In the genomic region with DNA sequence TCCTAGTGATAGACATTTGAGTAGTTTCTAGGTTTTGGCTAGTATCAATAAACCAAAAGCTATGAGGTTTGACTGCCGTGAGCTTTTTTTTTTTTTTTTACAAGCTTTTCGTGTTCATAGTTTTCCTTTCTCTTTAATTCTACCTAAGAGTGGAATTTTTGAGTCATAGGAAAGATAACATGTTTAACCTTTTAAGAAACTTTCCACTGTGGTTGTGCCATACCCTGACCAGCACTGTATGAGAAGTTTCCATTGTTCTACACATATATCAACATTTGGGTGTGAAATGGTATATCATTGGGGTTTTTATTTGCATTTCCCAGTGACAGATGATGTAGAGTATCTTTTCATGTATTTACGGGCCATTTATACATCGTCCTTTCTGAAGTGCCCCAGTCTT, we compare ENCODE assay signal across 9 cellular contexts. TPM values are rescaled to one million over a fixed set of nuclear protein-coding genes. Genes with fewer than 3 reads are reported as not detected.
A peak's percentile ranks its signal among the peaks of the same experiment; 100 is the strongest.
DNase-seq lines count a peak whose midpoint lies in the region; ATAC-seq and TF ChIP-seq lines count a peak whose summit lies in the region.
"Had no signal": no experiment of that assay in that cellular context is flagged by ENCODE, and none has a peak within 500 bp of the region (broad histone marks: within the 10 kb centered on the region; RNA-seq: fewer than 3 reads in every experiment).

No MANE protein-coding gene starts in this region.

- H3K27ac ChIP-seq in smooth muscle cell (ENCODE audit: low read depth) (no peak overlapping the region), neural progenitor cell (no peak overlapping the region)
- H3K27ac ChIP-seq: KMS-11 had no signal

- 45% methylated on average over 4 of the region's 4 CpGs for WGBS in smooth muscle cell (ENCODE audit: low lambda C conversion rate)

- H3F3A ChIP-seq in smooth muscle cell (ENCODE audit: low read depth) (peaks cover 17% of the 10 kb centered on the region), neural progenitor cell (ENCODE audit: low read depth) (no peaks in the 10 kb centered on the region)

- peaks cover 69% of the 10 kb centered on the region for H4K20me1 ChIP-seq in smooth muscle cell (ENCODE audit: low read depth)
- H4K20me1 ChIP-seq in neural progenitor cell (ENCODE audit: low read depth): no peaks in the 10 kb centered on the region

- peaks cover 61% of the 10 kb centered on the region for H3K36me3 Mint-ChIP-seq in activated CD4-positive, alpha-beta T cell treated with anti-CD3 and anti-CD28 coated beads for 36 hours (ENCODE audit: low read depth)
- H3K36me3 Mint-ChIP-seq in activated CD8-positive, alpha-beta T cell treated with anti-CD3 and anti-CD28 coated beads, Interleukin-2, amount 10 ng/mL, durations not matched to agents 7 days and 5 days (ENCODE audit: low read depth): peaks cover 44% of the 10 kb centered on the region
- peaks cover 19% of the 10 kb centered on the region for H3K36me3 Mint-ChIP-seq in neural progenitor cell

- H3K36me3 ChIP-seq in smooth muscle cell (ENCODE audit: low read depth) (peaks cover 7% of the 10 kb centered on the region), neural progenitor cell (peaks cover 7% of the 10 kb centered on the region)

- no peaks in the 10 kb centered on the region for H3K27me3 Mint-ChIP-seq in activated CD4-positive, alpha-beta T cell treated with anti-CD3 and anti-CD28 coated beads for 36 hours
- no peaks in the 10 kb centered on the region for H3K27me3 Mint-ChIP-seq in activated CD8-positive, alpha-beta T cell treated with anti-CD3 and anti-CD28 coated beads, Interleukin-2, amount 10 ng/mL, durations not matched to agents 7 days and 5 days (ENCODE audit: low read depth)
- no peaks in the 10 kb centered on the region for H3K27me3 Mint-ChIP-seq in neural progenitor cell (ENCODE audit: insufficient read depth, low read depth)

- H3K79me2 ChIP-seq in smooth muscle cell (ENCODE audit: low read depth): peaks cover 2% of the 10 kb centered on the region
- H3K79me2 ChIP-seq in neural progenitor cell (ENCODE audit: low read depth): no peaks in the 10 kb centered on the region

- H3K4me2 ChIP-seq in smooth muscle cell: no peak overlapping the region
- H3K4me2 ChIP-seq in neural progenitor cell: no peak overlapping the region
- H3K4me2 ChIP-seq: KMS-11 had no signal

- peak; percentile 71 for DNase-seq in activated CD4-positive, alpha-beta T cell treated with anti-CD3 and anti-CD28 coated beads for 36 hours
- no peak for DNase-seq in activated CD4-positive, alpha-beta T cell treated with anti-CD3 and anti-CD28 coated beads for 1 hour
- peak; percentile 55 for DNase-seq in activated CD8-positive, alpha-beta T cell treated with anti-CD3 and anti-CD28 coated beads, Interleukin-2, amount 10 ng/mL, durations not matched to agents 7 days and 5 days
- DNase-seq in pulmonary artery endothelial cell (ENCODE audit: low read depth, low spot score) (peak; percentile 41), smooth muscle cell (lab: John Stamatoyannopoulos, UW; ENCODE audit: unreplicated experiment) (no peak), neural progenitor cell (ENCODE audit: low spot score) (no peak)

- H3K9me3 Mint-ChIP-seq in activated CD4-positive, alpha-beta T cell treated with anti-CD3 and anti-CD28 coated beads for 36 hours (ENCODE audit: low read depth): no peaks in the 10 kb centered on the region
- no peaks in the 10 kb centered on the region for H3K9me3 Mint-ChIP-seq in activated CD8-positive, alpha-beta T cell treated with anti-CD3 and anti-CD28 coated beads, Interleukin-2, amount 10 ng/mL, durations not matched to agents 7 days and 5 days (ENCODE audit: insufficient read depth)
- H3K9me3 Mint-ChIP-seq in neural progenitor cell: peaks cover 14% of the 10 kb centered on the region

- H3K4me3 Mint-ChIP-seq in activated CD4-positive, alpha-beta T cell treated with anti-CD3 and anti-CD28 coated beads for 36 hours: peak overlapping the region; percentile 53
- peak overlapping the region; percentile 66 for H3K4me3 Mint-ChIP-seq in activated CD8-positive, alpha-beta T cell treated with anti-CD3 and anti-CD28 coated beads, Interleukin-2, amount 10 ng/mL, durations not matched to agents 7 days and 5 days
- no peak overlapping the region for H3K4me3 Mint-ChIP-seq in neural progenitor cell

- H3K9me3 ChIP-seq in smooth muscle cell (replicated peaks; ENCODE audit: low read depth) (no peaks in the 10 kb centered on the region), neural progenitor cell (ENCODE audit: low read depth) (no peaks in the 10 kb centered on the region)

- POLR2A ChIA-PET in activated CD4-positive, alpha-beta T cell treated with anti-CD3 and anti-CD28 coated beads for 36 hours (lab: Charles Lee): interaction anchor here (0.6 to 1.5 kb wide), 6 partner anchors 19 to 240 kb away, joined by 3 to 4 read pairs (median 3); no protein-coding TSS in a partner anchor
- POLR2A ChIA-PET in activated CD8-positive, alpha-beta T cell treated with anti-CD3 and anti-CD28 coated beads, Interleukin-2, amount 10 ng/mL, durations not matched to agents 7 days and 5 days (lab: Charles Lee): interaction anchor here (0.5 to 1.5 kb wide), 5 partner anchors 24 to 203 kb away, joined by 3 to 5 read pairs (median 3); no protein-coding TSS in a partner anchor

- intact Hi-C loops in activated CD4-positive, alpha-beta T cell treated with anti-CD3 and anti-CD28 coated beads for 36 hours (cut with DNase I, micrococcal nuclease): loop anchor here (1.0 to 5.0 kb wide), 15 partner anchors 18 to 841 kb away; a partner anchor contains a TSS

- TF ChIP-seq CTCF in smooth muscle cell (IDR thresholded peaks at IDR 0.05; ENCODE audit: borderline replicate concordance, insufficient read depth, poor library complexity, severe bottlenecking) (no peak), neural progenitor cell (IDR thresholded peaks at IDR 0.05) (no peak)

- no peak overlapping the region for H3K4me3 ChIP-seq in smooth muscle cell
- H3K4me3 ChIP-seq in neural progenitor cell: no peak overlapping the region

- H3K4me1 ChIP-seq in smooth muscle cell (ENCODE audit: low read depth) (no peaks in the 10 kb centered on the region), neural progenitor cell (no peaks in the 10 kb centered on the region)

- ATAC-seq in activated CD4-positive, alpha-beta T cell treated with anti-CD3 and anti-CD28 coated beads for 36 hours: peak; percentile 91
- ATAC-seq in HG02981 (IDR thresholded peaks at IDR 0.05; ENCODE audit: unreplicated experiment): peak; percentile 92
- peak; percentile 84 for ATAC-seq in activated CD8-positive, alpha-beta T cell treated with anti-CD3 and anti-CD28 coated beads, Interleukin-2, amount 10 ng/mL, durations not matched to agents 7 days and 5 days
- ATAC-seq in esophagus mucosa: no peak

- H2AFZ ChIP-seq in smooth muscle cell (ENCODE audit: low read depth): no peak overlapping the region
- no peak overlapping the region for H2AFZ ChIP-seq in neural progenitor cell (replicated peaks)

- H3K27me3 ChIP-seq in smooth muscle cell (ENCODE audit: low read depth) (no peaks in the 10 kb centered on the region), neural progenitor cell (no peaks in the 10 kb centered on the region)

- CTCF ChIA-PET in activated CD4-positive, alpha-beta T cell treated with anti-CD3 and anti-CD28 coated beads for 36 hours (lab: Charles Lee): interaction anchor here (0.6 to 1.6 kb wide), 6 partner anchors 8 to 516 kb away, joined by 3 to 6 read pairs (median 4); no protein-coding TSS in a partner anchor
- CTCF ChIA-PET in activated CD8-positive, alpha-beta T cell treated with anti-CD3 and anti-CD28 coated beads, Interleukin-2, amount 10 ng/mL, durations not matched to agents 7 days and 5 days (lab: Charles Lee): interaction anchor here (0.6 to 1.9 kb wide), 6 partner anchors 12 to 417 kb away, joined by 3 to 7 read pairs (median 3); no protein-coding TSS in a partner anchor

- H3K4me1 Mint-ChIP-seq in activated CD4-positive, alpha-beta T cell treated with anti-CD3 and anti-CD28 coated beads for 36 hours: peaks cover 65% of the 10 kb centered on the region
- H3K4me1 Mint-ChIP-seq in activated CD8-positive, alpha-beta T cell treated with anti-CD3 and anti-CD28 coated beads, Interleukin-2, amount 10 ng/mL, durations not matched to agents 7 days and 5 days (ENCODE audit: low read depth): peaks cover 33% of the 10 kb centered on the region
- no peaks in the 10 kb centered on the region for H3K4me1 Mint-ChIP-seq in neural progenitor cell

- no peak overlapping the region for H3K9ac ChIP-seq in smooth muscle cell (ENCODE audit: low read depth)
- no peak overlapping the region for H3K9ac ChIP-seq in neural progenitor cell
- H3K9ac ChIP-seq: KMS-11 had no signal

- peak overlapping the region; percentile 97 for H3K27ac Mint-ChIP-seq in activated CD4-positive, alpha-beta T cell treated with anti-CD3 and anti-CD28 coated beads for 36 hours
- H3K27ac Mint-ChIP-seq in activated CD8-positive, alpha-beta T cell treated with anti-CD3 and anti-CD28 coated beads, Interleukin-2, amount 10 ng/mL, durations not matched to agents 7 days and 5 days: peak overlapping the region; percentile 86
- no peak overlapping the region for H3K27ac Mint-ChIP-seq in neural progenitor cell

RNA-seq across cellular contexts. Expression of a gene that starts 31.7 kb away (rescaled TPM):
- total RNA-seq in activated CD4-positive, alpha-beta T cell treated with anti-CD3 and anti-CD28 coated beads for 36 hours: 10 to 100 TPM; 59.2 to 75.5 TPM
- total RNA-seq in activated CD8-positive, alpha-beta T cell treated with anti-CD3 and anti-CD28 coated beads, Interleukin-2, amount 10 ng/mL, durations not matched to agents 7 days and 5 days: 10 to 100 TPM; 70.2 to 71.9 TPM
- 39.1 and 47.6 TPM in 2 replicates for total RNA-seq in pulmonary artery endothelial cell
- 52.1 and 94.8 TPM in 2 replicates for total RNA-seq in smooth muscle cell
- 52.5 and 59.1 TPM in 2 replicates for polyA plus RNA-seq in smooth muscle cell
- total RNA-seq in esophagus mucosa: 58.2 TPM
- 50.8 and 77.4 TPM in 2 replicates for total RNA-seq in neural progenitor cell (ENCODE audit: low replicate concordance)

Comparison
In these comparisons a context has a peak if more than half of its experiments do, and no peak if none do; other contexts are left out.
1. DNase-seq: peak in activated CD4-positive, alpha-beta T cell treated with anti-CD3 and anti-CD28 coated beads for 36 hours (single experiment), activated CD8-positive, alpha-beta T cell treated with anti-CD3 and anti-CD28 coated beads, Interleukin-2, amount 10 ng/mL, durations not matched to agents 7 days and 5 days (single experiment) and pulmonary artery endothelial cell (single experiment); none in activated CD4-positive, alpha-beta T cell treated with anti-CD3 and anti-CD28 coated beads for 1 hour (single experiment), smooth muscle cell (single experiment) and neural progenitor cell (single experiment).